8 cellular contexts compared by ENCODE assay signal in the genomic region with DNA sequence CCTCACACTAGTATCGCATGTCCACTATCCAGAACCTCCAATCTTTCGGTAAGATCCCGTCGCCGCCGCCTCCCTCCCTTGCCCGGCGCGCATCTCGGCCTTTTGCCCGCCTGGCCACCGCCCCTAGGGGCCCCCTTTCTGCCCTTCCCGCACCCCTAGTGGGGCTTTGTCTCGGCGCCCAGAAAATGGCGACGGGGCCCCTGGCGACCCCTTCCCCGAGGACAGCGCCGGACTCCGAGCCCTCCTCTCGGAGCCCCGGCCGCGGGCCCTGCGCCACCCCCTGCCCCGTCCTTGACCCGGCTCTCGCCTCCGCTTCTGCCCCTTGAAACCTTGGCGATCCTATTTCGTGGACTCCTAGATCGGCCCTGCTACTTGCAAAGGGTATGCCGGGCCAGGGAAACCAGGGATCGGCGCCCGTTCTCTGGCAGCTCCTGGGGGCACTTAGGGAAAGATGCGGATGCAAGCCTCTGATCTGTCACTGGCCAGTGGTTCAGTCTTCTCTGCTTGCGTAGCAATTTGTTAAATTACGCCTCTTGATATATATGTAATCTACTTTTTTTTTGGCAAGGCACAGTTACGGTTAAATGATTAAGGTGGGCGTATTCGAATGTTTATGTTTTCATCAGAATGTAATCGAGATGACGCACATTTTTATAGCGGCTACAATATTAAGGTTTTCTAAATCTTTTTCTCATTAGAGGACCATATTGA. TPM values are rescaled to one million over a fixed set of nuclear protein-coding genes. Genes with fewer than 3 reads are reported as not detected.
DNase-seq lines count a peak whose midpoint lies in the region; ATAC-seq and TF ChIP-seq lines count a peak whose summit lies in the region.

No MANE protein-coding gene starts in this region.

- 0% methylated on average over 47 of the region's 47 CpGs for WGBS in sigmoid colon, 2 donors

- TF ChIP-seq EP300 in sigmoid colon (IDR thresholded peaks at IDR 0.05), result no peak

- ATAC-seq in GM18517 (IDR thresholded peaks at IDR 0.05; ENCODE audit: unreplicated experiment) (peak; percentile 12), HG03025 (IDR thresholded peaks at IDR 0.05; ENCODE audit: low FRiP score, unreplicated experiment) (peak; percentile 31)

- H3K27ac Mint-ChIP-seq in brain, result peak overlapping the region; percentile 100

- peak overlapping the region; percentile 90 to 99 (median 98) for H3K27ac ChIP-seq in sigmoid colon

- peaks cover 0 to 4% (median 0%) of the 10 kb centered on the region in 5 experiments for H3K9me3 Mint-ChIP-seq in brain

- H3K27me3 ChIP-seq in iPS-15b (ENCODE audit: control insufficient read depth, insufficient read depth, low read length) (no peaks in the 10 kb centered on the region), sigmoid colon (no peaks in the 10 kb centered on the region)

- peak overlapping the region; percentile 87 for H3K9ac ChIP-seq in iPS-15b (ENCODE audit: low read depth, low read length)

- peaks cover 49% of the 10 kb centered on the region for H3K4me1 Mint-ChIP-seq in brain

- H3K27me3 Mint-ChIP-seq in brain, result peaks cover 14% of the 10 kb centered on the region

- DNase-seq in AG08395 (ENCODE audit: low spot score), result peak; percentile 35
- DNase-seq in RKO (ENCODE audit: low spot score), result peak; percentile 60
- DNase-seq in sigmoid colon, result peak; percentile 76
- DNase-seq in NCI-H128 (lab: John Stamatoyannopoulos, UW; ENCODE audit: unreplicated experiment), result no peak

- peaks cover 36% of the 10 kb centered on the region for H3K36me3 Mint-ChIP-seq in brain

- H3K4me1 ChIP-seq in iPS-15b (ENCODE audit: control insufficient read depth, insufficient read depth, low read length) (peaks cover 5% of the 10 kb centered on the region), sigmoid colon (peaks cover 0 to 34% (median 29%) of the 10 kb centered on the region in 4 donors)

- H3K9me3 ChIP-seq in iPS-15b (ENCODE audit: control insufficient read depth, insufficient read depth, low read length) (no peaks in the 10 kb centered on the region), sigmoid colon (no peaks in the 10 kb centered on the region)

- H3K4me3 ChIP-seq in iPS-15b (ENCODE audit: low read depth, low read length), result peak overlapping the region; percentile 84
- peak overlapping the region; percentile 75 to 95 (median 90) for H3K4me3 ChIP-seq in sigmoid colon

- peak overlapping the region; percentile 93 to 100 (median 98) for H3K4me3 Mint-ChIP-seq in brain

- H3K36me3 ChIP-seq in iPS-15b (ENCODE audit: control insufficient read depth, insufficient read depth, low read length) (peaks cover 5% of the 10 kb centered on the region), sigmoid colon (peaks cover 6 to 39% (median 12%) of the 10 kb centered on the region in 4 donors)

- no peak for TF ChIP-seq CTCF in brain (conservative IDR thresholded peaks at IDR 0.05)
- no peak for TF ChIP-seq CTCF in sigmoid colon (IDR thresholded peaks at IDR 0.05)

- no peak for TF ChIP-seq POLR2A in sigmoid colon (IDR thresholded peaks at IDR 0.05)

- intact Hi-C loops in sigmoid colon (cut with DNase I), result loop anchor here (2.0 to 5.0 kb wide), 3 partner anchors 147 to 928 kb away; a partner anchor contains a TSS

RNA-seq across cellular contexts. Expression of a gene that starts 0.6 kb away (rescaled TPM):
- polyA plus RNA-seq in brain (ENCODE audit: insufficient read depth, low read depth, low replicate concordance) (115 TPM), sigmoid colon (10 to 100 TPM; 54.8 to 94.1 (median 69.7) TPM)
- 10 to 100 TPM; 27.1 to 42.8 (median 39.5) TPM for total RNA-seq in sigmoid colon
